1 cellular context compared by ENCODE assay signal in the genomic region with DNA sequence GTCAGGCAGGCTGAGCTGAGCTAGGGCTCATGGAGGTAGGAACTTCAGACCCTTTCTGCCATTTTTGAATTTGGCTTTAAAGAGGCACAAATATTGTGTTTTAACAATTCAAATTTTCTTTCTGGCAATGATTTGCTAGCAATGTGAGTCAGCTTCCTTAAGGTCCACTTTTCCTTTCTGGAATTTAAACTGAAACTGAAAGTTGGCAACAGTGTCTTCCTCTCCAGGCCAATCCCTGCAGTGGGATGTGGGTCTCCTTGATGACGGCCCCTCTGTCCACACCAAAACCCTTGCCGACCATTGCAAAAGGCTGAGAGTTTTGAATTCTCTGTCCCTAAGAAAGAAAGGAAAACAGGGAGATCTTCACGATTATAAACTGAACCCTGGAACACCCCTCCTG.
TF ChIP-seq lines count a peak whose summit lies in the region.

No MANE protein-coding gene starts in this region.

TF ChIP-seq in endothelial cell of umbilical vein, 7 proteins besides CTCF, POLR2A, EP300 and RAD21:
- TF ChIP-seq GATA2 (IDR thresholded peaks at IDR 0.05; ENCODE audit: insufficient read depth, insufficient read length, low read depth, low read length) (no peak), EZH2 (IDR thresholded peaks at IDR 0.05; ENCODE audit: borderline replicate concordance, low read depth, low read length, severe bottlenecking) (no peak), POLR2AphosphoS5 (IDR thresholded peaks at IDR 0.05; ENCODE audit: insufficient read depth, low read depth, low read length) (no peak), FOS (IDR thresholded peaks at IDR 0.05; ENCODE audit: borderline replicate concordance, insufficient read depth, low read length) (peak; percentile 35), JUN (IDR thresholded peaks at IDR 0.05; ENCODE audit: borderline replicate concordance, insufficient read depth, insufficient read length, low read depth) (no peak)
